ENCODE assay signal across 1 cellular context in the genomic region with DNA sequence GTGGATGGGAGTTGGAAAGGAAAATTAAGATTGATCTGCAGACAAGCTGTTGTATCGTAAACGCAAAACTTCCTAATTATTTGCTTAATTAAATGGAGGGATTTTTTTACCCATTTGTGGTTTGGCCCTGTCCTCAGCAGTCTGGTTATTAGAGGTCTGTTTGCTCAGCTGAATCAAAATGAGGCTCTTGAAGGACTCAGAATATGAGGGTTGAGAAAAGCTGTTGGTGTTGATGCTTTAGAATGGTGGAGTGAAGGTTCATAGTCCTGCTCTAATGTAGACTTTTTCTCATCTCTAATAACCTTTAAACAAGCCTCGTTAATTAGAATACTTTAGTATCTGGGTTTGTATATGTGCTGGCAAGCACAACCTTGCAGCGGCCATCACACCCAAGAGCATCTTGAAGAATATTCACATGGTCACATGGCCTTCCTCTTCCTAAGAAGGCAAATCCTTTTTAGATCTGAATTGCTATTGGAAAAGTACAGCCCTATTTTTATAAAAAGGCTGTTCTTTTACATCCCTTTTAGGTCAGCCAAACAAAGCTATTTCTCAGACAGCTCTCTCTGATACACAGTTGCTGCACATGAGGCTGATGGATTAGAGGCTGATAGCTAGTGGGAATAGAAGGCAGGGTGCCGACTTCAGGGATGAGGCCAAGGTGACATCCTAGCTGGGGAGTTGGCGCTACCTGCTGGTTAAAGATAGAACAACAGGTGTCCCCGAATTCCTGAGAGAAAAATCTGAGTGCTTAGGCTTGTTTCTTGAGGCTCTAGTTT.
TF ChIP-seq lines count a peak whose summit lies in the region.

No MANE protein-coding gene starts in this region.

TF ChIP-seq in GM12878, 131 proteins besides CTCF, POLR2A, EP300 and RAD21 (continued from another document):
- TF ChIP-seq NKRF (conservative IDR thresholded peaks at IDR 0.05) (no peak), HDGF (IDR thresholded peaks at IDR 0.05) (no peak), TCF7 (IDR thresholded peaks at IDR 0.05; ENCODE audit: borderline replicate concordance) (no peak), ZBTB33 (IDR thresholded peaks at IDR 0.05) (no peak), NBN (IDR thresholded peaks at IDR 0.05) (no peak)
TF ChIP-seq in GM12878: peak in this region for 12.
